8 cellular contexts compared by ENCODE assay signal in genomic region chr6:70411948-70412796, GRCh38. TPM values are rescaled to one million over a fixed set of nuclear protein-coding genes. Genes with fewer than 3 reads are reported as not detected.
DNase-seq lines count a peak whose midpoint lies in the region; ATAC-seq lines count a peak whose summit lies in the region.

No MANE protein-coding gene starts in this region.

- peak overlapping the region; percentile 83 for H3K27ac Mint-ChIP-seq in activated T-helper 1 cell treated with anti-CD3 and anti-CD28 coated beads, Interleukin-12 subunit alpha, Interleukin-12 subunit beta, Interleukin-2, Interleukin-4 antibody, amounts not matched to agents 30 ng/mL and 10 ng/mL and 1 ng/mL, durations not matched to agents 14 hours and 24 hours and 36 hours
- H3K27ac Mint-ChIP-seq in stimulated activated naive CD8-positive, alpha-beta T cell treated with anti-CD3 and anti-CD28 coated beads, Interleukin-15, amount 100 ng/mL, for 72 hours, result peak overlapping the region; percentile 94

- no peaks in the 10 kb centered on the region for H3K9me3 ChIP-seq in iPS-18c (ENCODE audit: control insufficient read depth, insufficient read depth, low read length)

- peaks cover 25% of the 10 kb centered on the region for H3K4me1 Mint-ChIP-seq in activated T-helper 1 cell treated with anti-CD3 and anti-CD28 coated beads, Interleukin-12 subunit alpha, Interleukin-12 subunit beta, Interleukin-2, Interleukin-4 antibody, amounts not matched to agents 30 ng/mL and 10 ng/mL and 1 ng/mL, durations not matched to agents 14 hours and 24 hours and 36 hours (ENCODE audit: low read depth)
- peaks cover 32% of the 10 kb centered on the region for H3K4me1 Mint-ChIP-seq in stimulated activated naive CD8-positive, alpha-beta T cell treated with anti-CD3 and anti-CD28 coated beads, Interleukin-15, amount 100 ng/mL, for 72 hours

- intact Hi-C loops in activated T-helper 1 cell treated with anti-CD3 and anti-CD28 coated beads, Interleukin-12 subunit alpha, Interleukin-12 subunit beta, Interleukin-2, Interleukin-4 antibody, amounts not matched to agents 30 ng/mL and 10 ng/mL and 1 ng/mL, durations not matched to agents 14 hours and 24 hours and 36 hours (cut with micrococcal nuclease), result loop anchor here (2.0 kb wide), 1 partner anchor 43 kb away; no protein-coding TSS in a partner anchor
- intact Hi-C loops in posterior vena cava (cut with DNase I), result no loop called here

- peak; percentile 9 for DNase-seq in NCI-H146 (lab: John Stamatoyannopoulos, UW)
- DNase-seq in NCI-H146 treated with DMSO at 0.1 percent for 48 hours (lab: John Stamatoyannopoulos, UW; ENCODE audit: unreplicated experiment), result no peak
- DNase-seq in activated T-helper 1 cell treated with anti-CD3 and anti-CD28 coated beads, Interleukin-12 subunit alpha, Interleukin-12 subunit beta, Interleukin-2, Interleukin-4 antibody, amounts not matched to agents 30 ng/mL and 10 ng/mL and 1 ng/mL, durations not matched to agents 14 hours and 24 hours and 36 hours (ENCODE audit: low spot score), result no peak
- no peak for DNase-seq in stimulated activated naive CD8-positive, alpha-beta T cell treated with anti-CD3 and anti-CD28 coated beads, Interleukin-15, amount 100 ng/mL, for 72 hours
- no peak for DNase-seq in medulla oblongata (ENCODE audit: extremely low spot score)
- DNase-seq in posterior vena cava (ENCODE audit: low spot score), result no peak
- DNase-seq in NCI-H2029 (lab: John Stamatoyannopoulos, UW), result no peak

- ATAC-seq in stimulated activated naive CD8-positive, alpha-beta T cell treated with anti-CD3 and anti-CD28 coated beads, Interleukin-15, amount 100 ng/mL, for 72 hours, result no peak

- no peaks in the 10 kb centered on the region for H3K9me3 Mint-ChIP-seq in activated T-helper 1 cell treated with anti-CD3 and anti-CD28 coated beads, Interleukin-12 subunit alpha, Interleukin-12 subunit beta, Interleukin-2, Interleukin-4 antibody, amounts not matched to agents 30 ng/mL and 10 ng/mL and 1 ng/mL, durations not matched to agents 14 hours and 24 hours and 36 hours
- H3K9me3 Mint-ChIP-seq in stimulated activated naive CD8-positive, alpha-beta T cell treated with anti-CD3 and anti-CD28 coated beads, Interleukin-15, amount 100 ng/mL, for 72 hours, result no peaks in the 10 kb centered on the region

- peaks cover 13% of the 10 kb centered on the region for H3K27me3 Mint-ChIP-seq in activated T-helper 1 cell treated with anti-CD3 and anti-CD28 coated beads, Interleukin-12 subunit alpha, Interleukin-12 subunit beta, Interleukin-2, Interleukin-4 antibody, amounts not matched to agents 30 ng/mL and 10 ng/mL and 1 ng/mL, durations not matched to agents 14 hours and 24 hours and 36 hours (ENCODE audit: insufficient read depth)
- no peaks in the 10 kb centered on the region for H3K27me3 Mint-ChIP-seq in stimulated activated naive CD8-positive, alpha-beta T cell treated with anti-CD3 and anti-CD28 coated beads, Interleukin-15, amount 100 ng/mL, for 72 hours

- peak overlapping the region; percentile 73 for H3K4me3 ChIP-seq in iPS-18c (ENCODE audit: insufficient read depth, low read depth, low read length)

- H3K4me3 Mint-ChIP-seq in activated T-helper 1 cell treated with anti-CD3 and anti-CD28 coated beads, Interleukin-12 subunit alpha, Interleukin-12 subunit beta, Interleukin-2, Interleukin-4 antibody, amounts not matched to agents 30 ng/mL and 10 ng/mL and 1 ng/mL, durations not matched to agents 14 hours and 24 hours and 36 hours, result peak overlapping the region; percentile 88
- peak overlapping the region; percentile 89 to 96 for H3K4me3 Mint-ChIP-seq in stimulated activated naive CD8-positive, alpha-beta T cell treated with anti-CD3 and anti-CD28 coated beads, Interleukin-15, amount 100 ng/mL, for 72 hours

- peaks cover 5% of the 10 kb centered on the region for H3K36me3 Mint-ChIP-seq in activated T-helper 1 cell treated with anti-CD3 and anti-CD28 coated beads, Interleukin-12 subunit alpha, Interleukin-12 subunit beta, Interleukin-2, Interleukin-4 antibody, amounts not matched to agents 30 ng/mL and 10 ng/mL and 1 ng/mL, durations not matched to agents 14 hours and 24 hours and 36 hours (ENCODE audit: low read depth)

RNA-seq across cellular contexts. Expression of gene FAM135A, which starts 1.1 kb away (rescaled TPM):
- 9.9 and 11.8 TPM in 2 replicates for total RNA-seq in activated T-helper 1 cell treated with anti-CD3 and anti-CD28 coated beads, Interleukin-12 subunit alpha, Interleukin-12 subunit beta, Interleukin-2, Interleukin-4 antibody, amounts not matched to agents 30 ng/mL and 10 ng/mL and 1 ng/mL, durations not matched to agents 14 hours and 24 hours and 36 hours
- total RNA-seq in posterior vena cava, result 10 to 100 TPM; 14.9 to 19.2 TPM
